24 cellular contexts compared by ENCODE assay signal in the genomic region with DNA sequence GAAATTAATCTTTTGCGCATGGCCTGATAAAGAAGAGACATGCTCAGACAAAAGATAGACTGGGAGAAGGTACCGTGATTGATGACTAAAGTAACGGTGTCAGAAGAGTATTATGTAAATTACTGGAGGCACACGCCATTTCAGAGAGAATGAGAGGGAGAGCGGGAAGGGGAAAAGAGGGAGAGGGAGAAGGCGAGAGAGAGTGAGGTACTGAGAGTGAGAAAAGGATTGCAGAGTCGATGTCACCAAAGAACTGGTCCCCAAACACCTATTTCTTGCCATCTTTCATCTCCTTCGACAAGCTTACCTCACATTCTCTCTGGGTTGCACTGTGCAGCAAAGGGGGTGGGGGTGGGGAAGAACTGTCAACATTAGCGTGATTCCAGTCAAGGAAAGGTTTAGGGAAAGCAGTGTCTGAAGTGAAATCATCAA.
"Had no signal": no experiment of that assay in that cellular context is flagged by ENCODE, and none has a peak within 500 bp of the region (broad histone marks: within the 10 kb centered on the region; RNA-seq: fewer than 3 reads in every experiment).

No MANE protein-coding gene starts in this region.

- H3K9me3 ChIP-seq: SK-N-SH had no signal

- ATAC-seq: HepG2, Panc1, PC-3, Right ventricle myocardium inferior had no signal

- H3K9ac ChIP-seq: SK-N-SH had no signal

- H3K9me2 ChIP-seq: SK-N-SH had no signal

- H3K4me2 ChIP-seq: SK-N-SH had no signal

- DNase-seq: IMR-90; Kasumi-1; KG1; MM.1S; NCI-H1092 treated with DMSO at 0.1 percent for 48 hours; NCI-H1436; NCI-H187; NCI-H2029; NCI-H2081 treated with DMSO at 0.1 percent for 48 hours; NCI-H2171; NCI-H226; NCI-H446; NCI-H510A; NCI-H524 treated with DMSO at 0.1 percent for 48 hours; NCI-H69; NCI-H774; NK-92 treated with Interleukin-12 subunit alpha and Interleukin-12 subunit beta, amount 100 ng/mL, for 24 hours; PC-3; SIG-M5; SK-N-SH; SW 1271 had no signal
